In the genomic region with DNA sequence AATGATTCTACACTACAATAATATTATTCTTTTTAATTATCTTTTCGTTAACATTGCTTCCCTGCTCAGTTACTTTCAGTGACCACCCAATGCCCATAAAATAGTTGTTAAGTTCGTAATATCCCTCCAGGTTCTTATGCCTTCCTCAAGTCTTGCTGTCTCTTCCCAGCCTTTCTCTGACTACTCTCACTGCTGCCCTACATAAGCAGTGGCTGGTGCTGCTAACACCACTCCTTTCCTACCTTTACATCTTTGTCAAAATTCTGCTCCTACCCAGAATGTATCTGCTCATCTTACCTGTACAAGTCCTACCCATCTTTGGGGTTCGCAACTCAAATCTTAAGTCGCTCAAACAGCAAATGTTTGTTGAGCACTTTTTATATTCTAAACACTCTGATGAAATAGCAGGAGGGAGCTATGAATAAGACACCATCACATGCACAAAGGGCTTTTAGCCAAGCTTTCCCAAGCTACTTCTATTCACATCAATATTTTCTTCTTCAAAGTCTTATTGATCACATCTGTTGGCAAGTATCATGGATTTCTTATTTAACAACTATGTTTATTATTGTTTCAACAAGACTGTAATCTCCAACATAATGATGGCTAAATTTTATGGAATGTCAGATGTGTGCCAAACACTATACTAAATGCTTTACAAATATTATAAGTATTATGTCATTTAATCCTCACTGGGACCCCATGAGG, we compare ENCODE assay signal across 23 cellular contexts. TPM values are rescaled to one million over a fixed set of nuclear protein-coding genes. Genes with fewer than 3 reads are reported as not detected.
DNase-seq lines count a peak whose midpoint lies in the region; ATAC-seq and TF ChIP-seq lines count a peak whose summit lies in the region.
"Had no signal": no experiment of that assay in that cellular context is flagged by ENCODE, and none has a peak within 500 bp of the region (broad histone marks: within the 10 kb centered on the region; RNA-seq: fewer than 3 reads in every experiment).

No MANE protein-coding gene starts in this region.

- H3K36me3 Mint-ChIP-seq in WTC11 = no peaks in the 10 kb centered on the region
- H3K36me3 Mint-ChIP-seq: memory B cell, naive B cell had no signal

- ATAC-seq in WTC11 = peak; percentile 69
- ATAC-seq in HG03354 (IDR thresholded peaks at IDR 0.05; ENCODE audit: poor library complexity, severe bottlenecking, unreplicated experiment) = no peak
- ATAC-seq in HG03565 (IDR thresholded peaks at IDR 0.05; ENCODE audit: unreplicated experiment) = no peak
- ATAC-seq: activated CD8-positive, alpha-beta T cell treated with anti-CD3 and anti-CD28 coated beads for 36 hours; left cardiac atrium had no signal

- no peak overlapping the region for H3K4me3 Mint-ChIP-seq in WTC11
- H3K4me3 Mint-ChIP-seq: activated CD8-positive, alpha-beta T cell treated with anti-CD3 and anti-CD28 coated beads for 36 hours; CD14-positive monocyte; H9; memory B cell; naive B cell had no signal

- H3K27me3 Mint-ChIP-seq in WTC11 (ENCODE audit: low read depth) = no peaks in the 10 kb centered on the region
- H3K27me3 Mint-ChIP-seq: memory B cell, naive B cell had no signal

- TF ChIP-seq CTCF in WTC11 (IDR thresholded peaks at IDR 0.05) (no peak), fibroblast of mammary gland (conservative IDR thresholded peaks at IDR 0.05; ENCODE audit: control insufficient read depth, insufficient read depth, low read depth, low read length) (no peak)

- H3K4me1 Mint-ChIP-seq in WTC11 = no peaks in the 10 kb centered on the region
- H3K4me1 Mint-ChIP-seq: CD14-positive monocyte, H9, memory B cell, naive B cell had no signal

- no peak overlapping the region for H3K27ac Mint-ChIP-seq in WTC11
- H3K27ac Mint-ChIP-seq: activated CD8-positive, alpha-beta T cell treated with anti-CD3 and anti-CD28 coated beads for 36 hours; CD14-positive monocyte; memory B cell; naive B cell had no signal

- H3K9me3 Mint-ChIP-seq in WTC11 = no peaks in the 10 kb centered on the region
- H3K9me3 Mint-ChIP-seq: activated CD8-positive, alpha-beta T cell treated with anti-CD3 and anti-CD28 coated beads for 36 hours; CD14-positive monocyte; H9; memory B cell had no signal

- CTCF ChIA-PET in WTC11 (lab: Charles Lee) = no interaction called here

- POLR2A ChIA-PET in WTC11 (lab: Charles Lee) = no interaction called here

- DNase-seq in EH (ENCODE audit: low read depth) (peak; percentile 3), WTC11 (ENCODE audit: low spot score) (no peak), fibroblast of mammary gland (ENCODE audit: low read depth) (peak; percentile 80), skeletal muscle cell (ENCODE audit: low read depth) (peak; percentile 19), NCI-H1694 (lab: John Stamatoyannopoulos, UW) (no peak), CD1c-positive myeloid dendritic cell (ENCODE audit: extremely low spot score) (no peak)
- DNase-seq: activated CD8-positive, alpha-beta T cell treated with anti-CD3 and anti-CD28 coated beads for 36 hours; activated gamma-delta T cell treated with Interleukin-2 at 50 U/mL for 16 hours; activated T-cell treated with anti-CD3 and anti-CD28 coated beads, Interleukin-2, amount 50 U/mL, for 1 hour; adrenal gland; dorsolateral prefrontal cortex; H9; left cardiac atrium; naive B cell; NCI-H187; ovary; T-helper 9 cell; trophoblast cell had no signal

- H3K4me3 ChIP-seq in fibroblast of mammary gland (ENCODE audit: control insufficient read depth, low read depth, low read length) (no peak overlapping the region), skeletal muscle cell (ENCODE audit: low read depth, low read length) (no peak overlapping the region)
- H3K4me3 ChIP-seq: adrenal gland, dorsolateral prefrontal cortex, ovary, right atrium auricular region had no signal

TF ChIP-seq in WTC11, 78 proteins besides CTCF, POLR2A, EP300 and RAD21:
- TF ChIP-seq NFYB (CRISPR knock-in tag; conservative IDR thresholded peaks at IDR 0.05; ENCODE audit: low read depth) (no peak), NR2C2 (CRISPR knock-in tag; IDR thresholded peaks at IDR 0.05) (no peak), CREB1 (CRISPR knock-in tag; IDR thresholded peaks at IDR 0.05) (no peak), IRF2 (CRISPR knock-in tag; IDR thresholded peaks at IDR 0.05; ENCODE audit: borderline replicate concordance, low read depth) (no peak), FOXK1 (CRISPR knock-in tag; IDR thresholded peaks at IDR 0.05) (no peak), SMAD3 (CRISPR knock-in tag; IDR thresholded peaks at IDR 0.05; ENCODE audit: borderline replicate concordance) (no peak)
- TF ChIP-seq, protein P1, sequence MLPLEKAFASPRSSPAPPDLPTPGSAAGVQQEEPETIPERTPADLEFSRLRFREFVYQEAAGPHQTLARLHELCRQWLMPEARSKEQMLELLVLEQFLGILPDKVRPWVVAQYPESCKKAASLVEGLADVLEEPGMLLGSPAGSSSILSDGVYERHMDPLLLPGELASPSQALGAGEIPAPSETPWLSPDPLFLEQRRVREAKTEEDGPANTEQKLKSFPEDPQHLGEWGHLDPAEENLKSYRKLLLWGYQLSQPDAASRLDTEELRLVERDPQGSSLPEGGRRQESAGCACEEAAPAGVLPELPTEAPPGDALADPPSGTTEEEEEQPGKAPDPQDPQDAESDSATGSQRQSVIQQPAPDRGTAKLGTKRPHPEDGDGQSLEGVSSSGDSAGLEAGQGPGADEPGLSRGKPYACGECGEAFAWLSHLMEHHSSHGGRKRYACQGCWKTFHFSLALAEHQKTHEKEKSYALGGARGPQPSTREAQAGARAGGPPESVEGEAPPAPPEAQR (CRISPR knock-in tag; IDR thresholded peaks at IDR 0.05) = no peak
- TF ChIP-seq, protein P2, sequence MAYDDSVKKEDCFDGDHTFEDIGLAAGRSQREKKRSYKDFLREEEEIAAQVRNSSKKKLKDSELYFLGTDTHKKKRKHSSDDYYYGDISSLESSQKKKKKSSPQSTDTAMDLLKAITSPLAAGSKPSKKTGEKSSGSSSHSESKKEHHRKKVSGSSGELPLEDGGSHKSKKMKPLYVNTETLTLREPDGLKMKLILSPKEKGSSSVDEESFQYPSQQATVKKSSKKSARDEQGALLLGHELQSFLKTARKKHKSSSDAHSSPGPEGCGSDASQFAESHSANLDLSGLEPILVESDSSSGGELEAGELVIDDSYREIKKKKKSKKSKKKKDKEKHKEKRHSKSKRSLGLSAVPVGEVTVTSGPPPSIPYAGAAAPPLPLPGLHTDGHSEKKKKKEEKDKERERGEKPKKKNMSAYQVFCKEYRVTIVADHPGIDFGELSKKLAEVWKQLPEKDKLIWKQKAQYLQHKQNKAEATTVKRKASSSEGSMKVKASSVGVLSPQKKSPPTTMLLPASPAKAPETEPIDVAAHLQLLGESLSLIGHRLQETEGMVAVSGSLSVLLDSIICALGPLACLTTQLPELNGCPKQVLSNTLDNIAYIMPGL (CRISPR knock-in tag; IDR thresholded peaks at IDR 0.05) = no peak
- TF ChIP-seq, protein P3, sequence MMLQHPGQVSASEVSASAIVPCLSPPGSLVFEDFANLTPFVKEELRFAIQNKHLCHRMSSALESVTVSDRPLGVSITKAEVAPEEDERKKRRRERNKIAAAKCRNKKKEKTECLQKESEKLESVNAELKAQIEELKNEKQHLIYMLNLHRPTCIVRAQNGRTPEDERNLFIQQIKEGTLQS (CRISPR knock-in tag; conservative IDR thresholded peaks at IDR 0.05) = no peak

RNA-seq across cellular contexts. Expression of a gene that starts 29.5 kb away (rescaled TPM):
- total RNA-seq in WTC11 (2021) = 19.2 to 20.7 TPM (median 20.5 TPM) in 3 replicates

RNA-seq across cellular contexts. Expression of a gene that starts 41.8 kb away (rescaled TPM):
- total RNA-seq in WTC11 (2021) = 1.3 to 1.8 TPM (median 1.4 TPM) in 3 replicates

Comparison
In these comparisons a context has a peak if more than half of its experiments do, and no peak if none do; other contexts are left out.
1. DNase-seq: peak in EH (single experiment), fibroblast of mammary gland (single experiment) and skeletal muscle cell (single experiment); none in WTC11 (single experiment), NCI-H1694 (single experiment) and CD1c-positive myeloid dendritic cell (single experiment).